ENCODE assay signal across 2 cellular contexts in the genomic region with DNA sequence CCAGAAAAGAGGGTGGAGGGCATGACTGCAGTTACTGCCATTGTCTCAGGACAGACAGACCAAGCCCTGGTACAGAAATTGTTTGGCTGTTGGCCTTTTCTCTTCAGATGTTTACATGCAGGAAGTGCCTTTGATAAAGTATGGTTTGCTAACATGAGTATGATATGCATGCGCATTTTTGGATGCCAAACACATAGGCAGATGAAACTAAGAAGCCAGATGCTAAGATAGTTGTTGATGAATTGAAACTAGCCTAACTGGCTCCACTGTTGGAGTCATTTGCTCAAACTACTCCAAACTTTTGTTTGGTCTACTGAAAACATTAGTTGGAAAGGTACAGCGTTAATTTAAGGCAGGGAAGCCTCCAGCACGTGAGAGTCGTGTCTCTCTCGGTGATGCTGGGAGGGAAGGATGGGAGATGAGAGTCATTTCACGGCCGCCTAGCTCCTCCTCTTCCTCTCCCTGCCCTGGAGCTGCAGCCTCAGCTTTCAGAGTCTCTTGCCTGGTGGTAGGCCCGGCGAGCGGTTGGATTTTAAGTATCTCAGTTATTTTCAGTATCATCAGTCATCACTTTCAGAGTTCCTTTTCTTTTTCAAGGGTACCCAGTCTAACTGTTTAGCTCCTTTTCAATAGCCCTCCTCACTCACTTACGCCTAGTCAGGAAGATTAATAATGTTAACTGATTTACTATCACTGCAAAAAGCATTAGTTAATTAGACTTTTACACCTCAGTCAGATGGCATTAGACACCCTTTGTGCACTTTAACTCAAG.
TF ChIP-seq lines count a peak whose summit lies in the region.

No MANE protein-coding gene starts in this region.

TF ChIP-seq in GM12878, 131 proteins besides CTCF, POLR2A, EP300 and RAD21 (continues in another document):
- TF ChIP-seq POU2F2 (IDR thresholded peaks at IDR 0.05; ENCODE audit: borderline replicate concordance, low read depth, low read length) (peak; percentile 57; the same call in 1 of the 3 replicates), NFIC (IDR thresholded peaks at IDR 0.05; ENCODE audit: low read depth, low read length) (peak; percentile 66), POLR2AphosphoS5 (IDR thresholded peaks at IDR 0.05; ENCODE audit: low read length) (peak; percentile 78), CREB1 (IDR thresholded peaks at IDR 0.05; ENCODE audit: low read depth) (peak; percentile 49), EGR1 (IDR thresholded peaks at IDR 0.05; ENCODE audit: borderline replicate concordance in 1 of 2, low read depth in 2 of 2, low read length in 2 of 2) (no peak), SIX5 (IDR thresholded peaks at IDR 0.05; ENCODE audit: low read depth, low read length, severe bottlenecking) (no peak), PML (IDR thresholded peaks at IDR 0.05; ENCODE audit: low read length) (peak; percentile 57; the same call in 1 of the 2 replicates), NR2F1 (conservative IDR thresholded peaks at IDR 0.05) (no peak), EED (IDR thresholded peaks at IDR 0.05; ENCODE audit: low read depth) (peak; percentile 87), SMAD5 (IDR thresholded peaks at IDR 0.05; ENCODE audit: low read depth) (no peak), CBX5 (IDR thresholded peaks at IDR 0.05; ENCODE audit: low read depth) (peak; percentile 55; the same call in 1 of the 2 replicates), CBFB (IDR thresholded peaks at IDR 0.05; ENCODE audit: low read depth) (peak; percentile 43; the same call in 1 of the 2 replicates), ASH2L (IDR thresholded peaks at IDR 0.05; ENCODE audit: borderline replicate concordance, low read depth) (0 out of 2 replicates have a peak, but pooled peaks have one; percentile 51), CREM (IDR thresholded peaks at IDR 0.05; ENCODE audit: low read depth) (0 out of 2 replicates have a peak, but pooled peaks have one; percentile 9), MEF2A (IDR thresholded peaks at IDR 0.05; ENCODE audit: insufficient read depth, low read depth, low read length) (peak; percentile 73; the same call in 1 of the 2 replicates), BHLHE40 (IDR thresholded peaks at IDR 0.05; ENCODE audit: borderline replicate concordance in 1 of 2, low read depth in 2 of 2, low read length in 1 of 2) (peak; percentile 93 to 94), GABPA (IDR thresholded peaks at IDR 0.05; ENCODE audit: low read depth) (0 out of 2 replicates have a peak, but pooled peaks have one; percentile 18), JUNB (IDR thresholded peaks at IDR 0.05) (peak; percentile 52), BCL11A (IDR thresholded peaks at IDR 0.05; ENCODE audit: low read depth, low read length) (0 out of 2 replicates have a peak, but pooled peaks have one; percentile 38), SPI1 (IDR thresholded peaks at IDR 0.05; ENCODE audit: borderline replicate concordance, insufficient read depth, low read depth, low read length) (peak; percentile 63; the same call in 1 of the 2 replicates), SP1 (IDR thresholded peaks at IDR 0.05; ENCODE audit: low read depth, low read length) (no peak), NR2C2 (IDR thresholded peaks at IDR 0.05; ENCODE audit: borderline replicate concordance, control insufficient read depth, insufficient read length, low read depth) (no peak), IRF4 (IDR thresholded peaks at IDR 0.05; ENCODE audit: low read depth, low read length) (peak; percentile 59; the same call in 1 of the 2 replicates)
- TF ChIP-seq, protein P1, sequence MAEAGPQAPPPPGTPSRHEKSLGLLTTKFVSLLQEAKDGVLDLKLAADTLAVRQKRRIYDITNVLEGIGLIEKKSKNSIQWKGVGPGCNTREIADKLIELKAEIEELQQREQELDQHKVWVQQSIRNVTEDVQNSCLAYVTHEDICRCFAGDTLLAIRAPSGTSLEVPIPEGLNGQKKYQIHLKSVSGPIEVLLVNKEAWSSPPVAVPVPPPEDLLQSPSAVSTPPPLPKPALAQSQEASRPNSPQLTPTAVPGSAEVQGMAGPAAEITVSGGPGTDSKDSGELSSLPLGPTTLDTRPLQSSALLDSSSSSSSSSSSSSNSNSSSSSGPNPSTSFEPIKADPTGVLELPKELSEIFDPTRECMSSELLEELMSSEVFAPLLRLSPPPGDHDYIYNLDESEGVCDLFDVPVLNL (IDR thresholded peaks at IDR 0.05; ENCODE audit: low read depth, low read length), result no peak
- TF ChIP-seq, protein P2, sequence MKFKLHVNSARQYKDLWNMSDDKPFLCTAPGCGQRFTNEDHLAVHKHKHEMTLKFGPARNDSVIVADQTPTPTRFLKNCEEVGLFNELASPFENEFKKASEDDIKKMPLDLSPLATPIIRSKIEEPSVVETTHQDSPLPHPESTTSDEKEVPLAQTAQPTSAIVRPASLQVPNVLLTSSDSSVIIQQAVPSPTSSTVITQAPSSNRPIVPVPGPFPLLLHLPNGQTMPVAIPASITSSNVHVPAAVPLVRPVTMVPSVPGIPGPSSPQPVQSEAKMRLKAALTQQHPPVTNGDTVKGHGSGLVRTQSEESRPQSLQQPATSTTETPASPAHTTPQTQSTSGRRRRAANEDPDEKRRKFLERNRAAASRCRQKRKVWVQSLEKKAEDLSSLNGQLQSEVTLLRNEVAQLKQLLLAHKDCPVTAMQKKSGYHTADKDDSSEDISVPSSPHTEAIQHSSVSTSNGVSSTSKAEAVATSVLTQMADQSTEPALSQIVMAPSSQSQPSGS (IDR thresholded peaks at IDR 0.05; ENCODE audit: low read length), result peak; percentile 61; the same call in 1 of the 2 replicates
- TF ChIP-seq, protein P3, sequence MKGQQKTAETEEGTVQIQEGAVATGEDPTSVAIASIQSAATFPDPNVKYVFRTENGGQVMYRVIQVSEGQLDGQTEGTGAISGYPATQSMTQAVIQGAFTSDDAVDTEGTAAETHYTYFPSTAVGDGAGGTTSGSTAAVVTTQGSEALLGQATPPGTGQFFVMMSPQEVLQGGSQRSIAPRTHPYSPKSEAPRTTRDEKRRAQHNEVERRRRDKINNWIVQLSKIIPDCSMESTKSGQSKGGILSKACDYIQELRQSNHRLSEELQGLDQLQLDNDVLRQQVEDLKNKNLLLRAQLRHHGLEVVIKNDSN (IDR thresholded peaks at IDR 0.05; ENCODE audit: borderline replicate concordance, extremely low read length, insufficient read depth, low read depth, low read length), result no peak
- TF ChIP-seq, protein P4, sequence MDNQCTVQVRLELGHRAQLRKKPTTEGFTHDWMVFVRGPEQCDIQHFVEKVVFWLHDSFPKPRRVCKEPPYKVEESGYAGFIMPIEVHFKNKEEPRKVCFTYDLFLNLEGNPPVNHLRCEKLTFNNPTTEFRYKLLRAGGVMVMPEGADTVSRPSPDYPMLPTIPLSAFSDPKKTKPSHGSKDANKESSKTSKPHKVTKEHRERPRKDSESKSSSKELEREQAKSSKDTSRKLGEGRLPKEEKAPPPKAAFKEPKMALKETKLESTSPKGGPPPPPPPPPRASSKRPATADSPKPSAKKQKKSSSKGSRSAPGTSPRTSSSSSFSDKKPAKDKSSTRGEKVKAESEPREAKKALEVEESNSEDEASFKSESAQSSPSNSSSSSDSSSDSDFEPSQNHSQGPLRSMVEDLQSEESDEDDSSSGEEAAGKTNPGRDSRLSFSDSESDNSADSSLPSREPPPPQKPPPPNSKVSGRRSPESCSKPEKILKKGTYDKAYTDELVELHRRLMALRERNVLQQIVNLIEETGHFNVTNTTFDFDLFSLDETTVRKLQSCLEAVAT (IDR thresholded peaks at IDR 0.05), result no peak
- TF ChIP-seq, protein P5, sequence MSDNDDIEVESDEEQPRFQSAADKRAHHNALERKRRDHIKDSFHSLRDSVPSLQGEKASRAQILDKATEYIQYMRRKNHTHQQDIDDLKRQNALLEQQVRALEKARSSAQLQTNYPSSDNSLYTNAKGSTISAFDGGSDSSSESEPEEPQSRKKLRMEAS (IDR thresholded peaks at IDR 0.05; ENCODE audit: low read depth, low read length), result peak; percentile 14; the same call in 1 of the 2 replicates

TF ChIP-seq in HepG2, 621 proteins besides CTCF, POLR2A, EP300 and RAD21:
- TF ChIP-seq POLR2AphosphoS5 (IDR thresholded peaks at IDR 0.05; ENCODE audit: low read depth, low read length) (no peak), ZBTB38 (CRISPR knock-in tag; IDR thresholded peaks at IDR 0.05) (peak; percentile 55; the same call in 1 of the 2 replicates), XRCC5 (optimal IDR thresholded peaks at IDR 0.05; ENCODE audit: low read length) (no peak), KMT2A (CRISPR knock-in tag; IDR thresholded peaks at IDR 0.05) (peak; percentile 22; the same call in 1 of the 2 replicates), ISL2 (CRISPR knock-in tag; IDR thresholded peaks at IDR 0.05) (no peak), ZNF776 (CRISPR knock-in tag; IDR thresholded peaks at IDR 0.05) (no peak), ZNF558 (CRISPR knock-in tag; IDR thresholded peaks at IDR 0.05; ENCODE audit: borderline replicate concordance) (no peak), TAF1 (CRISPR knock-in tag; IDR thresholded peaks at IDR 0.05) (no peak), ZNF430 (CRISPR knock-in tag; IDR thresholded peaks at IDR 0.05) (no peak), ZFX (CRISPR knock-in tag; IDR thresholded peaks at IDR 0.05; ENCODE audit: low read depth) (0 out of 2 replicates have a peak, but pooled peaks have one; percentile 52), JUN (CRISPR knock-in tag; IDR thresholded peaks at IDR 0.05) (no peak), ZFY (CRISPR knock-in tag; IDR thresholded peaks at IDR 0.05) (peak; percentile 27; the same call in 1 of the 2 replicates), RELA (CRISPR knock-in tag; IDR thresholded peaks at IDR 0.05) (no peak), TOPORS (CRISPR knock-in tag; IDR thresholded peaks at IDR 0.05) (no peak), FOXC1 (CRISPR knock-in tag; IDR thresholded peaks at IDR 0.05; ENCODE audit: borderline replicate concordance) (0 out of 2 replicates have a peak, but pooled peaks have one; percentile 8), NR1H2 (CRISPR knock-in tag; IDR thresholded peaks at IDR 0.05; ENCODE audit: borderline replicate concordance, low read depth) (no peak)
- TF ChIP-seq, protein P6, sequence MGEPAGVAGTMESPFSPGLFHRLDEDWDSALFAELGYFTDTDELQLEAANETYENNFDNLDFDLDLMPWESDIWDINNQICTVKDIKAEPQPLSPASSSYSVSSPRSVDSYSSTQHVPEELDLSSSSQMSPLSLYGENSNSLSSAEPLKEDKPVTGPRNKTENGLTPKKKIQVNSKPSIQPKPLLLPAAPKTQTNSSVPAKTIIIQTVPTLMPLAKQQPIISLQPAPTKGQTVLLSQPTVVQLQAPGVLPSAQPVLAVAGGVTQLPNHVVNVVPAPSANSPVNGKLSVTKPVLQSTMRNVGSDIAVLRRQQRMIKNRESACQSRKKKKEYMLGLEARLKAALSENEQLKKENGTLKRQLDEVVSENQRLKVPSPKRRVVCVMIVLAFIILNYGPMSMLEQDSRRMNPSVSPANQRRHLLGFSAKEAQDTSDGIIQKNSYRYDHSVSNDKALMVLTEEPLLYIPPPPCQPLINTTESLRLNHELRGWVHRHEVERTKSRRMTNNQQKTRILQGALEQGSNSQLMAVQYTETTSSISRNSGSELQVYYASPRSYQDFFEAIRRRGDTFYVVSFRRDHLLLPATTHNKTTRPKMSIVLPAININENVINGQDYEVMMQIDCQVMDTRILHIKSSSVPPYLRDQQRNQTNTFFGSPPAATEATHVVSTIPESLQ (CRISPR knock-in tag; conservative IDR thresholded peaks at IDR 0.05), result no peak
- TF ChIP-seq, protein P7, sequence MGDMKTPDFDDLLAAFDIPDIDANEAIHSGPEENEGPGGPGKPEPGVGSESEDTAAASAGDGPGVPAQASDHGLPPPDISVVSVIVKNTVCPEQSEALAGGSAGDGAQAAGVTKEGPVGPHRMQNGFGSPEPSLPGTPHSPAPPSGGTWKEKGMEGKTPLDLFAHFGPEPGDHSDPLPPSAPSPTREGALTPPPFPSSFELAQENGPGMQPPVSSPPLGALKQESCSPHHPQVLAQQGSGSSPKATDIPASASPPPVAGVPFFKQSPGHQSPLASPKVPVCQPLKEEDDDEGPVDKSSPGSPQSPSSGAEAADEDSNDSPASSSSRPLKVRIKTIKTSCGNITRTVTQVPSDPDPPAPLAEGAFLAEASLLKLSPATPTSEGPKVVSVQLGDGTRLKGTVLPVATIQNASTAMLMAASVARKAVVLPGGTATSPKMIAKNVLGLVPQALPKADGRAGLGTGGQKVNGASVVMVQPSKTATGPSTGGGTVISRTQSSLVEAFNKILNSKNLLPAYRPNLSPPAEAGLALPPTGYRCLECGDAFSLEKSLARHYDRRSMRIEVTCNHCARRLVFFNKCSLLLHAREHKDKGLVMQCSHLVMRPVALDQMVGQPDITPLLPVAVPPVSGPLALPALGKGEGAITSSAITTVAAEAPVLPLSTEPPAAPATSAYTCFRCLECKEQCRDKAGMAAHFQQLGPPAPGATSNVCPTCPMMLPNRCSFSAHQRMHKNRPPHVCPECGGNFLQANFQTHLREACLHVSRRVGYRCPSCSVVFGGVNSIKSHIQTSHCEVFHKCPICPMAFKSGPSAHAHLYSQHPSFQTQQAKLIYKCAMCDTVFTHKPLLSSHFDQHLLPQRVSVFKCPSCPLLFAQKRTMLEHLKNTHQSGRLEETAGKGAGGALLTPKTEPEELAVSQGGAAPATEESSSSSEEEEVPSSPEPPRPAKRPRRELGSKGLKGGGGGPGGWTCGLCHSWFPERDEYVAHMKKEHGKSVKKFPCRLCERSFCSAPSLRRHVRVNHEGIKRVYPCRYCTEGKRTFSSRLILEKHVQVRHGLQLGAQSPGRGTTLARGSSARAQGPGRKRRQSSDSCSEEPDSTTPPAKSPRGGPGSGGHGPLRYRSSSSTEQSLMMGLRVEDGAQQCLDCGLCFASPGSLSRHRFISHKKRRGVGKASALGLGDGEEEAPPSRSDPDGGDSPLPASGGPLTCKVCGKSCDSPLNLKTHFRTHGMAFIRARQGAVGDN (CRISPR knock-in tag; IDR thresholded peaks at IDR 0.05), result peak; percentile 31; the same call in 1 of the 2 replicates
- TF ChIP-seq, protein P8, sequence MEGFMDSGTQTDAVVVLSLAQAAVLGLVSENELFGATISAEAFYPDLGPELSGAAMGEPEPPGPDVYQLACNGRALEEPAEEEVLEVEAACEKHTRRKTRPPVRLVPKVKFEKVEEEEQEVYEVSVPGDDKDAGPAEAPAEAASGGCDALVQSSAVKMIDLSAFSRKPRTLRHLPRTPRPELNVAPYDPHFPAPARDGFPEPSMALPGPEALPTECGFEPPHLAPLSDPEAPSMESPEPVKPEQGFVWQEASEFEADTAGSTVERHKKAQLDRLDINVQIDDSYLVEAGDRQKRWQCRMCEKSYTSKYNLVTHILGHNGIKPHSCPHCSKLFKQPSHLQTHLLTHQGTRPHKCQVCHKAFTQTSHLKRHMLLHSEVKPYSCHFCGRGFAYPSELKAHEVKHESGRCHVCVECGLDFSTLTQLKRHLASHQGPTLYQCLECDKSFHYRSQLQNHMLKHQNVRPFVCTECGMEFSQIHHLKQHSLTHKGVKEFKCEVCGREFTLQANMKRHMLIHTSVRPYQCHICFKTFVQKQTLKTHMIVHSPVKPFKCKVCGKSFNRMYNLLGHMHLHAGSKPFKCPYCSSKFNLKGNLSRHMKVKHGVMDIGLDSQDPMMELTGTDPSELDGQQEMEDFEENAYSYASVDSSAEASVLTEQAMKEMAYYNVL (CRISPR knock-in tag; IDR thresholded peaks at IDR 0.05; ENCODE audit: borderline replicate concordance), result no peak
- TF ChIP-seq, protein P9, sequence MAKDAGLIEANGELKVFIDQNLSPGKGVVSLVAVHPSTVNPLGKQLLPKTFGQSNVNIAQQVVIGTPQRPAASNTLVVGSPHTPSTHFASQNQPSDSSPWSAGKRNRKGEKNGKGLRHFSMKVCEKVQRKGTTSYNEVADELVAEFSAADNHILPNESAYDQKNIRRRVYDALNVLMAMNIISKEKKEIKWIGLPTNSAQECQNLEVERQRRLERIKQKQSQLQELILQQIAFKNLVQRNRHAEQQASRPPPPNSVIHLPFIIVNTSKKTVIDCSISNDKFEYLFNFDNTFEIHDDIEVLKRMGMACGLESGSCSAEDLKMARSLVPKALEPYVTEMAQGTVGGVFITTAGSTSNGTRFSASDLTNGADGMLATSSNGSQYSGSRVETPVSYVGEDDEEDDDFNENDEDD (CRISPR knock-in tag; IDR thresholded peaks at IDR 0.05; ENCODE audit: borderline replicate concordance), result no peak
